In genomic region chr15:80536231-80536630, GRCh38 we compare ENCODE assay signal across 18 cellular contexts.
A peak's percentile ranks its signal among the peaks of the same experiment; 100 is the strongest.
DNase-seq lines count a peak whose midpoint lies in the region; ATAC-seq, FAIRE-seq and TF ChIP-seq lines count a peak whose summit lies in the region.
"Had no signal": no experiment of that assay in that cellular context is flagged by ENCODE, and none has a peak within 500 bp of the region (broad histone marks: within the 10 kb centered on the region; RNA-seq: fewer than 3 reads in every experiment).

No MANE protein-coding gene starts in this region.

- no peak overlapping the region for H3K27ac ChIP-seq in upper lobe of right lung
- H3K27ac ChIP-seq: breast epithelium, esophagus squamous epithelium, heart left ventricle, neural progenitor cell, stomach had no signal

- H3K27me3 ChIP-seq in bronchial epithelial cell (ENCODE audit: control insufficient read depth, insufficient read depth, low read length) (no peaks in the 10 kb centered on the region), upper lobe of right lung (no peaks in the 10 kb centered on the region)
- H3K27me3 ChIP-seq: breast epithelium, esophagus squamous epithelium, heart left ventricle, neural progenitor cell, stomach had no signal

- intact Hi-C loops in upper lobe of right lung (cut with DNase I) = no loop called here

- no peaks in the 10 kb centered on the region for H3K9me3 ChIP-seq in upper lobe of right lung
- H3K9me3 ChIP-seq: breast epithelium, esophagus squamous epithelium had no signal

- H3K4me3 ChIP-seq in bronchial epithelial cell (ENCODE audit: low read depth, low read length) = no peak overlapping the region
- no peak overlapping the region for H3K4me3 ChIP-seq in upper lobe of right lung
- H3K4me3 ChIP-seq: breast epithelium, esophagus squamous epithelium, heart left ventricle, neural progenitor cell, stomach had no signal

- TF ChIP-seq CTCF in bronchial epithelial cell (IDR thresholded peaks at IDR 0.05; ENCODE audit: insufficient read depth, low read length, severe bottlenecking) = no peak
- TF ChIP-seq CTCF in upper lobe of right lung (IDR thresholded peaks at IDR 0.05) = no peak

- peaks cover 5% of the 10 kb centered on the region for H3K4me1 ChIP-seq in upper lobe of right lung
- H3K4me1 ChIP-seq: breast epithelium, neural progenitor cell had no signal

- H3K36me3 ChIP-seq in bronchial epithelial cell (ENCODE audit: control insufficient read depth, insufficient read depth, low read length) (no peaks in the 10 kb centered on the region), upper lobe of right lung (no peaks in the 10 kb centered on the region)
- H3K36me3 ChIP-seq: breast epithelium, esophagus squamous epithelium, heart left ventricle, neural progenitor cell, stomach had no signal

- no peak for FAIRE-seq in bronchial epithelial cell (lab: Jason Lieb, UNC)
- FAIRE-seq: HTR-8/SVneo had no signal

- ATAC-seq in GM21825 (IDR thresholded peaks at IDR 0.05; ENCODE audit: unreplicated experiment) (no peak), GM21529 (IDR thresholded peaks at IDR 0.05; ENCODE audit: unreplicated experiment) (no peak), upper lobe of right lung (no peak)
- ATAC-seq: heart left ventricle had no signal

- DNase-seq in COLO668 (lab: John Stamatoyannopoulos, UW; ENCODE audit: unreplicated experiment) (peak; percentile 80), NCI-H1092 (lab: John Stamatoyannopoulos, UW) (peak; percentile 20), NCI-H345 (lab: John Stamatoyannopoulos, UW) (peak; percentile 79), bronchial epithelial cell (ENCODE audit: low read depth) (peak; percentile 1), kidney tubule cell (ENCODE audit: low spot score) (no peak), upper lobe of right lung (no peak)
- DNase-seq: CD4-positive, CD25-positive, alpha-beta regulatory T cell; esophagus squamous epithelium; HCEC 1CT; heart left ventricle; kidney glomerular epithelial cell; RPMI8226; stomach had no signal

Comparison
In these comparisons a context has a peak if more than half of its experiments do, and no peak if none do; other contexts are left out.
1. DNase-seq: peak in COLO668 (single experiment), NCI-H1092 (single experiment), NCI-H345 (single experiment) and bronchial epithelial cell (single experiment); none in kidney tubule cell (single experiment) and upper lobe of right lung (single experiment).